Comparison of ENCODE assay signal across 15 cellular contexts in genomic region chr4:168291242-168291641, GRCh38. TPM values are rescaled to one million over a fixed set of nuclear protein-coding genes. Genes with fewer than 3 reads are reported as not detected.
DNase-seq lines count a peak whose midpoint lies in the region; ATAC-seq and TF ChIP-seq lines count a peak whose summit lies in the region.
"Had no signal": no experiment of that assay in that cellular context is flagged by ENCODE, and none has a peak within 500 bp of the region (broad histone marks: within the 10 kb centered on the region; RNA-seq: fewer than 3 reads in every experiment).

No MANE protein-coding gene starts in this region.

- H3K36me3 Mint-ChIP-seq in mesothelial cell of epicardium = peaks cover 27% of the 10 kb centered on the region
- peaks cover 14 to 73% (median 43%) of the 10 kb centered on the region in 3 donors for H3K36me3 Mint-ChIP-seq in naive thymus-derived CD8-positive, alpha-beta T cell

- H3K9me3 Mint-ChIP-seq in mesothelial cell of epicardium = no peaks in the 10 kb centered on the region
- no peaks in the 10 kb centered on the region for H3K9me3 Mint-ChIP-seq in naive thymus-derived CD8-positive, alpha-beta T cell
- H3K9me3 Mint-ChIP-seq: CD4-positive, alpha-beta memory T cell had no signal

- TF ChIP-seq CTCF in GM13977 (IDR thresholded peaks at IDR 0.05; ENCODE audit: extremely low read depth, insufficient read depth, missing control alignments) (no peak), mesothelial cell of epicardium (IDR thresholded peaks at IDR 0.05; ENCODE audit: unreplicated experiment) (no peak)

- H3K27ac Mint-ChIP-seq in mesothelial cell of epicardium = no peak overlapping the region
- no peak overlapping the region for H3K27ac Mint-ChIP-seq in naive thymus-derived CD8-positive, alpha-beta T cell

- H3K4me3 Mint-ChIP-seq in mesothelial cell of epicardium = no peak overlapping the region
- H3K4me3 Mint-ChIP-seq in naive thymus-derived CD8-positive, alpha-beta T cell = no peak overlapping the region
- H3K4me3 Mint-ChIP-seq: CD4-positive, alpha-beta memory T cell had no signal

- DNase-seq in GM13977 (ENCODE audit: low spot score) (peak; percentile 6), mesothelial cell of epicardium (ENCODE audit: low spot score in 2 of 2, unreplicated experiment in 2 of 2) (no peak), NCI-H1694 (lab: John Stamatoyannopoulos, UW) (no peak)
- no peak for DNase-seq in naive thymus-derived CD8-positive, alpha-beta T cell
- DNase-seq: BE2C; CD4-positive, alpha-beta memory T cell; DND-41; GF-D8; GM23248; MG63 had no signal

- POLR2A ChIA-PET in naive thymus-derived CD8-positive, alpha-beta T cell (lab: Charles Lee) = no interaction called here

- H3K27me3 Mint-ChIP-seq in mesothelial cell of epicardium (ENCODE audit: low read depth) = no peaks in the 10 kb centered on the region
- no peaks in the 10 kb centered on the region for H3K27me3 Mint-ChIP-seq in naive thymus-derived CD8-positive, alpha-beta T cell
- H3K27me3 Mint-ChIP-seq: CD4-positive, alpha-beta memory T cell had no signal

- in situ Hi-C loops in GM13977 (cut with MboI; ENCODE audit: low pct_unique_long_range_greater_than_20kb, low sequenced_read_pairs, unreplicated experiment) = no loop called here

- ATAC-seq in GM18868 (IDR thresholded peaks at IDR 0.05; ENCODE audit: unreplicated experiment) = peak; percentile 58
- ATAC-seq in GM21529 (IDR thresholded peaks at IDR 0.05; ENCODE audit: unreplicated experiment) = peak; percentile 43
- ATAC-seq in HG03159 (IDR thresholded peaks at IDR 0.05; ENCODE audit: unreplicated experiment) = peak; percentile 40
- ATAC-seq in HG02981 (IDR thresholded peaks at IDR 0.05; ENCODE audit: unreplicated experiment) = no peak
- ATAC-seq in naive thymus-derived CD8-positive, alpha-beta T cell = no peak
- ATAC-seq: HCT116 had no signal

- H3K4me1 Mint-ChIP-seq in mesothelial cell of epicardium = no peaks in the 10 kb centered on the region
- H3K4me1 Mint-ChIP-seq in naive thymus-derived CD8-positive, alpha-beta T cell = peaks cover 0 to 10% (median 7%) of the 10 kb centered on the region in 4 donors

RNA-seq across cellular contexts. Expression of gene DDX60, which starts 27.3 kb away (rescaled TPM):
- 17.1 to 19.6 TPM (median 19.2 TPM) in 3 replicates for total RNA-seq in mesothelial cell of epicardium
- 10 to 100 TPM; 25.8 to 27.6 TPM for total RNA-seq in naive thymus-derived CD8-positive, alpha-beta T cell
- 10 to 100 TPM; 17.8 to 28.8 (median 21.4) TPM for polyA plus RNA-seq in naive thymus-derived CD8-positive, alpha-beta T cell

Comparison
In these comparisons a context has a peak if more than half of its experiments do, and no peak if none do; other contexts are left out.
1. ATAC-seq: peak in GM18868 (single experiment), GM21529 (single experiment) and HG03159 (single experiment); none in HG02981 (single experiment) and naive thymus-derived CD8-positive, alpha-beta T cell (0 of 2).